Comparison of ENCODE assay signal across 9 cellular contexts in genomic region chr11:130636672-130637463, GRCh38.
DNase-seq lines count a peak whose midpoint lies in the region; ATAC-seq and TF ChIP-seq lines count a peak whose summit lies in the region.
"Had no signal": no experiment of that assay in that cellular context is flagged by ENCODE, and none has a peak within 500 bp of the region (broad histone marks: within the 10 kb centered on the region; RNA-seq: fewer than 3 reads in every experiment).

No MANE protein-coding gene starts in this region.

- no peak overlapping the region for H3K4me3 Mint-ChIP-seq in osteocyte (ENCODE audit: unreplicated experiment)
- no peak overlapping the region for H3K4me3 Mint-ChIP-seq in activated naive CD8-positive, alpha-beta T cell treated with anti-CD3 and anti-CD28 coated beads, Interleukin-2, amount 50 U/mL, for 24 hours
- H3K4me3 Mint-ChIP-seq in stimulated activated memory B cell treated with anti-CD40 and anti-IgM and Interleukin-4, amounts not matched to agents 10 μg/mL and 1 μg/mL and 100 μg/mL, for 72 hours = no peak overlapping the region

- ATAC-seq in GM19035 (IDR thresholded peaks at IDR 0.05; ENCODE audit: unreplicated experiment) (peak; percentile 84), HG03342 (IDR thresholded peaks at IDR 0.05; ENCODE audit: unreplicated experiment) (peak; percentile 75), Right ventricle myocardium superior (ENCODE audit: poor library complexity) (no peak)
- ATAC-seq in activated naive CD8-positive, alpha-beta T cell treated with anti-CD3 and anti-CD28 coated beads, Interleukin-2, amount 50 U/mL, for 24 hours = no peak
- ATAC-seq in stimulated activated memory B cell treated with anti-CD40 and anti-IgM and Interleukin-4, amounts not matched to agents 10 μg/mL and 1 μg/mL and 100 μg/mL, for 72 hours = no peak

- TF ChIP-seq CTCF in osteocyte (IDR thresholded peaks at IDR 0.05) = no peak

- peaks cover 28% of the 10 kb centered on the region for H3K4me1 ChIP-seq in adipocyte (ENCODE audit: control insufficient read depth, insufficient read depth, low read length)

- no peak overlapping the region for H3K9ac ChIP-seq in adipocyte (ENCODE audit: low read length)
- H3K9ac ChIP-seq: KMS-11 had no signal

- H3K4me1 Mint-ChIP-seq in osteocyte (ENCODE audit: unreplicated experiment) = peaks cover 73% of the 10 kb centered on the region
- H3K4me1 Mint-ChIP-seq in activated naive CD8-positive, alpha-beta T cell treated with anti-CD3 and anti-CD28 coated beads, Interleukin-2, amount 50 U/mL, for 24 hours = no peaks in the 10 kb centered on the region
- H3K4me1 Mint-ChIP-seq in stimulated activated memory B cell treated with anti-CD40 and anti-IgM and Interleukin-4, amounts not matched to agents 10 μg/mL and 1 μg/mL and 100 μg/mL, for 72 hours = no peaks in the 10 kb centered on the region

- no peaks in the 10 kb centered on the region for H3K36me3 Mint-ChIP-seq in osteocyte (ENCODE audit: unreplicated experiment)
- no peaks in the 10 kb centered on the region for H3K36me3 Mint-ChIP-seq in activated naive CD8-positive, alpha-beta T cell treated with anti-CD3 and anti-CD28 coated beads, Interleukin-2, amount 50 U/mL, for 24 hours (ENCODE audit: low read depth)
- no peaks in the 10 kb centered on the region for H3K36me3 Mint-ChIP-seq in stimulated activated memory B cell treated with anti-CD40 and anti-IgM and Interleukin-4, amounts not matched to agents 10 μg/mL and 1 μg/mL and 100 μg/mL, for 72 hours

- H3K27me3 Mint-ChIP-seq in osteocyte (ENCODE audit: unreplicated experiment) = no peaks in the 10 kb centered on the region
- peaks cover 15% of the 10 kb centered on the region for H3K27me3 Mint-ChIP-seq in activated naive CD8-positive, alpha-beta T cell treated with anti-CD3 and anti-CD28 coated beads, Interleukin-2, amount 50 U/mL, for 24 hours
- peaks cover 9% of the 10 kb centered on the region for H3K27me3 Mint-ChIP-seq in stimulated activated memory B cell treated with anti-CD40 and anti-IgM and Interleukin-4, amounts not matched to agents 10 μg/mL and 1 μg/mL and 100 μg/mL, for 72 hours

- no peaks in the 10 kb centered on the region for H3K9me3 Mint-ChIP-seq in osteocyte (ENCODE audit: unreplicated experiment)
- H3K9me3 Mint-ChIP-seq in activated naive CD8-positive, alpha-beta T cell treated with anti-CD3 and anti-CD28 coated beads, Interleukin-2, amount 50 U/mL, for 24 hours = no peaks in the 10 kb centered on the region
- no peaks in the 10 kb centered on the region for H3K9me3 Mint-ChIP-seq in stimulated activated memory B cell treated with anti-CD40 and anti-IgM and Interleukin-4, amounts not matched to agents 10 μg/mL and 1 μg/mL and 100 μg/mL, for 72 hours

- H3K4me3 ChIP-seq in adipocyte (ENCODE audit: low read length) = no peak overlapping the region

- H3K9me3 ChIP-seq in adipocyte (ENCODE audit: control insufficient read depth, low read length) = no peaks in the 10 kb centered on the region

- H3K36me3 ChIP-seq in adipocyte (ENCODE audit: control insufficient read depth, insufficient read depth, low read length, severe bottlenecking) = no peaks in the 10 kb centered on the region

- intact Hi-C loops in Right ventricle myocardium superior (cut with DNase I) = no loop called here

- DNase-seq in adipocyte (ENCODE audit: low read depth) = peak; percentile 53
- DNase-seq in osteocyte (ENCODE audit: extremely low spot score, unreplicated experiment) = no peak
- DNase-seq in activated naive CD8-positive, alpha-beta T cell treated with anti-CD3 and anti-CD28 coated beads, Interleukin-2, amount 50 U/mL, for 24 hours = no peak
- no peak for DNase-seq in Right ventricle myocardium superior
- no peak for DNase-seq in HUDEP-2 (lab: John Stamatoyannopoulos, UW; ENCODE audit: unreplicated experiment in 76 of 76)

- H3K27me3 ChIP-seq in adipocyte (replicated peaks; ENCODE audit: control insufficient read depth, insufficient read depth, low read length) = no peaks in the 10 kb centered on the region

- peak overlapping the region; percentile 15 for H3K27ac Mint-ChIP-seq in osteocyte (ENCODE audit: unreplicated experiment)
- no peak overlapping the region for H3K27ac Mint-ChIP-seq in activated naive CD8-positive, alpha-beta T cell treated with anti-CD3 and anti-CD28 coated beads, Interleukin-2, amount 50 U/mL, for 24 hours
- H3K27ac Mint-ChIP-seq in stimulated activated memory B cell treated with anti-CD40 and anti-IgM and Interleukin-4, amounts not matched to agents 10 μg/mL and 1 μg/mL and 100 μg/mL, for 72 hours = no peak overlapping the region

Comparison
In these comparisons a context has a peak if more than half of its experiments do, and no peak if none do; other contexts are left out.
1. ATAC-seq: peak in GM19035 (single experiment) and HG03342 (single experiment); none in activated naive CD8-positive, alpha-beta T cell treated with anti-CD3 and anti-CD28 coated beads, Interleukin-2, amount 50 U/mL, for 24 hours (single experiment), stimulated activated memory B cell treated with anti-CD40 and anti-IgM and Interleukin-4, amounts not matched to agents 10 μg/mL and 1 μg/mL and 100 μg/mL, for 72 hours (single experiment) and Right ventricle myocardium superior (single experiment).